ENCODE assay signal across 8 cellular contexts in the genomic region with DNA sequence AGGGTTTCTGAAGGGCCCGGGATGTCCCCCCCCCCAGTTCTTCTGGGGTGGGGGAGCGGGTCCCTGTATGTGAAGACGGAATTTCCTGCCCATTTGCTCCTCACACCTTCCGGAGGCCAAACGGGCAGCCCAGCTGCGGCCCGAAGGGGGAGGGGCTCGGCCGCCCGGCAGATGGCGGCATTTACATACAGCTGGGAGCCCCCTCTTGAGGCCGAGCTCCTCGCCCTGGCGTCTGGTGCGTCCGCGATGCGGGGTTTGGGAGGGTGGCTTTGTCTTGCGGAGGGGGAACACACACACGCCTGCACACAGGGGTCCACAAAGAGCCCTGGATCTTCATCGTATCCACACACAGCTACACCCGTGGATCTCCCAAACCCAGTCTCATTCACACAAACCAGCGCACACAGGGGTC. TPM values are rescaled to one million over a fixed set of nuclear protein-coding genes. Genes with fewer than 3 reads are reported as not detected.
DNase-seq lines count a peak whose midpoint lies in the region; ATAC-seq, FAIRE-seq and TF ChIP-seq lines count a peak whose summit lies in the region.

No MANE protein-coding gene starts in this region.

- peaks cover 20% of the 10 kb centered on the region for H3K4me1 ChIP-seq in CD4-positive, CD25-positive, alpha-beta regulatory T cell (ENCODE audit: control insufficient read depth, insufficient read depth, low read length, poor library complexity, severe bottlenecking)
- peaks cover 9% of the 10 kb centered on the region for H3K4me1 ChIP-seq in keratinocyte (ENCODE audit: control insufficient read depth, extremely low read depth, insufficient read depth, low read length)
- H3K4me1 ChIP-seq in transverse colon, result peaks cover 15 to 22% (median 20%) of the 10 kb centered on the region in 4 donors

- H3K27ac Mint-ChIP-seq in CD4-positive, CD25-positive, alpha-beta regulatory T cell, result peak overlapping the region in 1 of 3 donors; percentile 28
- H3K27ac Mint-ChIP-seq in activated naive CD8-positive, alpha-beta T cell treated with anti-CD3 and anti-CD28 coated beads, Interleukin-2, amount 10 ng/mL, durations not matched to agents 7 days and 5 days, result no peak overlapping the region

- TF ChIP-seq EP300 in transverse colon (IDR thresholded peaks at IDR 0.05; ENCODE audit: low read depth), result no peak

- peaks cover 57% of the 10 kb centered on the region for H3K27me3 Mint-ChIP-seq in CD4-positive, CD25-positive, alpha-beta regulatory T cell
- H3K27me3 Mint-ChIP-seq in activated naive CD8-positive, alpha-beta T cell treated with anti-CD3 and anti-CD28 coated beads, Interleukin-2, amount 10 ng/mL, durations not matched to agents 7 days and 5 days, result peaks cover 56% of the 10 kb centered on the region

- H3K4me2 ChIP-seq in keratinocyte (ENCODE audit: control insufficient read depth, extremely low read depth, insufficient read depth, low read depth, low read length), result peak overlapping the region; percentile 79

- no peaks in the 10 kb centered on the region for H3K36me3 ChIP-seq in CD4-positive, CD25-positive, alpha-beta regulatory T cell (ENCODE audit: control insufficient read depth, insufficient read depth, low read length)
- H3K36me3 ChIP-seq in keratinocyte (ENCODE audit: control insufficient read depth in 2 of 2, extremely low read depth in 1 of 2, insufficient read depth in 2 of 2, low read length in 2 of 2) (no peaks in the 10 kb centered on the region), transverse colon (no peaks in the 10 kb centered on the region)

- H3K4me1 Mint-ChIP-seq in CD4-positive, CD25-positive, alpha-beta regulatory T cell, result peaks cover 4 to 20% (median 11%) of the 10 kb centered on the region in 4 donors
- H3K4me1 Mint-ChIP-seq in activated naive CD8-positive, alpha-beta T cell treated with anti-CD3 and anti-CD28 coated beads, Interleukin-2, amount 10 ng/mL, durations not matched to agents 7 days and 5 days, result peaks cover 14% of the 10 kb centered on the region

- no peak overlapping the region for H3K9ac ChIP-seq in keratinocyte (ENCODE audit: control insufficient read depth, extremely low read depth, insufficient read depth, low read length)

- dilution Hi-C loops in keratinocyte (cut with MboI; ENCODE audit: extremely low pct_ligation_motif_present, low sequenced_read_pairs), result no loop called here

- FAIRE-seq in keratinocyte (lab: Jason Lieb, UNC), result no peak

- WGBS in transverse colon (ENCODE audit: low coverage in 1 of 2), 2 donors, result 0 to 1% methylated on average over 13 to 21 of the region's 23 CpGs

- H3K27ac ChIP-seq in CD4-positive, CD25-positive, alpha-beta regulatory T cell (ENCODE audit: insufficient read depth, low read length, poor library complexity, severe bottlenecking), result no peak overlapping the region
- no peak overlapping the region for H3K27ac ChIP-seq in keratinocyte (ENCODE audit: control insufficient read depth, insufficient read depth, low read length)
- H3K27ac ChIP-seq in transverse colon, result no peak overlapping the region

- H3K9me3 ChIP-seq in CD4-positive, CD25-positive, alpha-beta regulatory T cell (ENCODE audit: control insufficient read depth in 2 of 2, low read length in 2 of 2), result no peaks in the 10 kb centered on the region
- no peaks in the 10 kb centered on the region for H3K9me3 ChIP-seq in keratinocyte (ENCODE audit: control insufficient read depth, low read depth, low read length)
- no peaks in the 10 kb centered on the region for H3K9me3 ChIP-seq in transverse colon

- no peaks in the 10 kb centered on the region for H3K79me2 ChIP-seq in keratinocyte (ENCODE audit: control insufficient read depth, insufficient read depth, low read length)

- peak overlapping the region; percentile 13 for H3K4me3 ChIP-seq in CD4-positive, CD25-positive, alpha-beta regulatory T cell (ENCODE audit: low read depth, low read length)
- peak overlapping the region in 1 of 3 experiments; percentile 33 for H3K4me3 ChIP-seq in keratinocyte (ENCODE audit: control insufficient read depth in 2 of 3, extremely low read depth in 1 of 3, insufficient read depth in 2 of 3, low read depth in 1 of 3, low read length in 3 of 3)
- peak overlapping the region in 2 of 4 donors; percentile 6 to 23 for H3K4me3 ChIP-seq in transverse colon

- POLR2A ChIA-PET in activated naive CD8-positive, alpha-beta T cell treated with anti-CD3 and anti-CD28 coated beads, Interleukin-2, amount 10 ng/mL, durations not matched to agents 7 days and 5 days (lab: Charles Lee), result interaction anchor here (1.6 to 1.8 kb wide), 3 partner anchors 35 to 62 kb away, joined by 3 to 7 read pairs (median 4); partner anchors contain the start of genes EID2B and RPS16

- in situ Hi-C loops in transverse colon (cut with MboI; ENCODE audit: low pct_ligation_motif_present in 1 of 4, low pct_unique_long_range_greater_than_20kb in 1 of 4, low sequenced_read_pairs in 3 of 4), result no loop called here

- TF ChIP-seq CTCF in keratinocyte (optimal IDR thresholded peaks at IDR 0.05 in 1 of 3, IDR thresholded peaks at IDR 0.05 in 1 of 3, conservative IDR thresholded peaks at IDR 0.05 in 1 of 3; ENCODE audit: extremely low read depth in 1 of 3, insufficient read depth in 2 of 3, low read length in 3 of 3) (peak; percentile 13 to 53 (median 20)), transverse colon (IDR thresholded peaks at IDR 0.05) (peak in 2 of 5 experiments; percentile 17 to 21)

- peak overlapping the region; percentile 49 for H2AFZ ChIP-seq in keratinocyte (ENCODE audit: control insufficient read depth, low read length)

- H3K4me3 Mint-ChIP-seq in CD4-positive, CD25-positive, alpha-beta regulatory T cell, result peak overlapping the region in 2 of 4 donors; percentile 40 to 73
- peak overlapping the region; percentile 60 for H3K4me3 Mint-ChIP-seq in activated naive CD8-positive, alpha-beta T cell treated with anti-CD3 and anti-CD28 coated beads, Interleukin-2, amount 10 ng/mL, durations not matched to agents 7 days and 5 days

- peaks cover 0 to 2% (median 0%) of the 10 kb centered on the region in 7 donors for H3K9me3 Mint-ChIP-seq in CD4-positive, CD25-positive, alpha-beta regulatory T cell
- H3K9me3 Mint-ChIP-seq in activated naive CD8-positive, alpha-beta T cell treated with anti-CD3 and anti-CD28 coated beads, Interleukin-2, amount 10 ng/mL, durations not matched to agents 7 days and 5 days, result no peaks in the 10 kb centered on the region

- ATAC-seq in CD4-positive, CD25-positive, alpha-beta regulatory T cell (ENCODE audit: low read depth in 2 of 2), result no peak
- no peak for ATAC-seq in activated naive CD8-positive, alpha-beta T cell treated with anti-CD3 and anti-CD28 coated beads, Interleukin-2, amount 10 ng/mL, durations not matched to agents 7 days and 5 days (ENCODE audit: low read depth)

- no peaks in the 10 kb centered on the region for H3K9me1 ChIP-seq in keratinocyte (ENCODE audit: control insufficient read depth, extremely low read depth, insufficient read depth, low read length)

- no peak for TF ChIP-seq POLR2A in transverse colon (IDR thresholded peaks at IDR 0.05)

- no peak for DNase-seq in CD4-positive, CD25-positive, alpha-beta regulatory T cell
- DNase-seq in HCEC 1CT (peak; percentile 13), NCI-H524 (lab: John Stamatoyannopoulos, UW) (peak; percentile 97 to 98), keratinocyte (ENCODE audit: low read depth, low spot score) (no peak), transverse colon (peak; percentile 49), NCI-H226 (no peak), occipital lobe (lab: John Stamatoyannopoulos, UW) (no peak)
- no peak for DNase-seq in activated naive CD8-positive, alpha-beta T cell treated with anti-CD3 and anti-CD28 coated beads, Interleukin-2, amount 10 ng/mL, durations not matched to agents 7 days and 5 days

- intact Hi-C loops in transverse colon (cut with DNase I; ENCODE audit: low total_unique reads), result no loop called here

- peaks cover 2% of the 10 kb centered on the region for H3K36me3 Mint-ChIP-seq in CD4-positive, CD25-positive, alpha-beta regulatory T cell
- peaks cover under 1% of the 10 kb centered on the region for H3K36me3 Mint-ChIP-seq in activated naive CD8-positive, alpha-beta T cell treated with anti-CD3 and anti-CD28 coated beads, Interleukin-2, amount 10 ng/mL, durations not matched to agents 7 days and 5 days

- no peaks in the 10 kb centered on the region for H4K20me1 ChIP-seq in keratinocyte (ENCODE audit: control insufficient read depth, extremely low read depth, insufficient read depth, low read length)

- H3K27me3 ChIP-seq in CD4-positive, CD25-positive, alpha-beta regulatory T cell (ENCODE audit: control insufficient read depth, insufficient read depth, low read length), result peaks cover 19% of the 10 kb centered on the region
- H3K27me3 ChIP-seq in keratinocyte (ENCODE audit: control insufficient read depth, extremely low read depth, insufficient read depth, low read length) (peaks cover 37% of the 10 kb centered on the region), transverse colon (peaks cover 68% of the 10 kb centered on the region)

RNA-seq across cellular contexts. Expression of gene DLL3, which starts 0.9 kb away (rescaled TPM):
- 0.17 TPM for total RNA-seq in CD4-positive, CD25-positive, alpha-beta regulatory T cell
- under 1 TPM in 1 of 4 donors, not detected in 3; 0.13 TPM for polyA plus RNA-seq in CD4-positive, CD25-positive, alpha-beta regulatory T cell
- total RNA-seq in activated naive CD8-positive, alpha-beta T cell treated with anti-CD3 and anti-CD28 coated beads, Interleukin-2, amount 10 ng/mL, durations not matched to agents 7 days and 5 days, result under 1 TPM; 0.19 to 0.23 TPM
- 0.80 to 1.1 TPM (median 0.89 TPM) in 3 replicates for polyA plus RNA-seq in keratinocyte
- polyA plus RNA-seq in keratinocyte (2011; ENCODE audit: low read depth), result not detected
- polyA plus RNA-seq in keratinocyte (2011; cell fraction: cytosol; rRNA removed), result 0.64 and 1.1 TPM in 2 replicates
- polyA plus RNA-seq in keratinocyte (2011; cell fraction: nucleus; rRNA removed), result 0.27 and 0.37 TPM in 2 replicates
- polyA plus RNA-seq in keratinocyte (2012; ENCODE audit: low replicate concordance), result 0.41 and 1.3 TPM in 2 replicates
- polyA minus RNA-seq in keratinocyte, result 0.20 to 0.43 TPM in 2 of 3 replicates, not detected in the other
- polyA minus RNA-seq in keratinocyte (2011; cell fraction: cytosol; rRNA and poly(A)+ RNA removed), result not detected
- polyA minus RNA-seq in keratinocyte (2011; cell fraction: nucleus; rRNA and poly(A)+ RNA removed), result not detected in 2 replicates
- not detected for total RNA-seq in transverse colon
- 15.8 TPM for total RNA-seq in occipital lobe

RNA-seq across cellular contexts. Expression of gene SELENOV, which starts 17.1 kb away (rescaled TPM):
- not detected for total RNA-seq in CD4-positive, CD25-positive, alpha-beta regulatory T cell
- not detected for polyA plus RNA-seq in CD4-positive, CD25-positive, alpha-beta regulatory T cell
- not detected for total RNA-seq in activated naive CD8-positive, alpha-beta T cell treated with anti-CD3 and anti-CD28 coated beads, Interleukin-2, amount 10 ng/mL, durations not matched to agents 7 days and 5 days
- polyA plus RNA-seq in keratinocyte, result not detected in 3 replicates
- not detected for polyA plus RNA-seq in keratinocyte (2011; ENCODE audit: low read depth)
- not detected in 2 replicates for polyA plus RNA-seq in keratinocyte (2011; cell fraction: cytosol; rRNA removed)
- polyA plus RNA-seq in keratinocyte (2011; cell fraction: nucleus; rRNA removed), result not detected in 2 replicates
- not detected in 2 replicates for polyA plus RNA-seq in keratinocyte (2012; ENCODE audit: low replicate concordance)
- polyA minus RNA-seq in keratinocyte, result not detected in 3 replicates
- polyA minus RNA-seq in keratinocyte (2011; cell fraction: cytosol; rRNA and poly(A)+ RNA removed), result not detected
- polyA minus RNA-seq in keratinocyte (2011; cell fraction: nucleus; rRNA and poly(A)+ RNA removed), result not detected in 2 replicates
- total RNA-seq in transverse colon, result not detected
- total RNA-seq in occipital lobe, result not detected

RNA-seq across cellular contexts. Expression of gene TIMM50, which starts 17.2 kb away (rescaled TPM):
- total RNA-seq in CD4-positive, CD25-positive, alpha-beta regulatory T cell, result 45.3 TPM
- polyA plus RNA-seq in CD4-positive, CD25-positive, alpha-beta regulatory T cell, result 10 to 100 TPM; 35.4 to 47.4 (median 40.2) TPM
- 10 to 100 TPM; 42.8 to 46.8 TPM for total RNA-seq in activated naive CD8-positive, alpha-beta T cell treated with anti-CD3 and anti-CD28 coated beads, Interleukin-2, amount 10 ng/mL, durations not matched to agents 7 days and 5 days
- 71.6 to 91.5 TPM (median 85.5 TPM) in 3 replicates for polyA plus RNA-seq in keratinocyte
- 70.1 TPM for polyA plus RNA-seq in keratinocyte (2011; ENCODE audit: low read depth)
- 59.6 and 76.9 TPM in 2 replicates for polyA plus RNA-seq in keratinocyte (2011; cell fraction: cytosol; rRNA removed)
- 70.9 and 76.6 TPM in 2 replicates for polyA plus RNA-seq in keratinocyte (2011; cell fraction: nucleus; rRNA removed)
- polyA plus RNA-seq in keratinocyte (2012; ENCODE audit: low replicate concordance), result 68.5 and 89.8 TPM in 2 replicates
- polyA minus RNA-seq in keratinocyte, result 68.9 to 130 TPM (median 90.1 TPM) in 3 replicates
- 89.6 TPM for polyA minus RNA-seq in keratinocyte (2011; cell fraction: cytosol; rRNA and poly(A)+ RNA removed)
- polyA minus RNA-seq in keratinocyte (2011; cell fraction: nucleus; rRNA and poly(A)+ RNA removed), result 30.5 and 51.5 TPM in 2 replicates
- total RNA-seq in transverse colon, result 10 to 100 TPM; 21.7 to 54.0 (median 33.5) TPM
- total RNA-seq in occipital lobe, result 39.6 TPM

RNA-seq across cellular contexts. Expression of gene EID2B, which starts 34.8 kb away (rescaled TPM):
- total RNA-seq in CD4-positive, CD25-positive, alpha-beta regulatory T cell, result 4.8 TPM
- 10 to 100 TPM in 3 of 4 donors, 1 to 10 TPM in 1; 7.3 to 11.3 (median 10.3) TPM for polyA plus RNA-seq in CD4-positive, CD25-positive, alpha-beta regulatory T cell
- 1 to 10 TPM; 6.3 to 7.0 TPM for total RNA-seq in activated naive CD8-positive, alpha-beta T cell treated with anti-CD3 and anti-CD28 coated beads, Interleukin-2, amount 10 ng/mL, durations not matched to agents 7 days and 5 days
- polyA plus RNA-seq in keratinocyte, result 1.1 to 1.9 TPM (median 1.2 TPM) in 3 replicates
- 0.19 TPM for polyA plus RNA-seq in keratinocyte (2011; ENCODE audit: low read depth)
- polyA plus RNA-seq in keratinocyte (2011; cell fraction: cytosol; rRNA removed), result 1.1 and 1.3 TPM in 2 replicates
- polyA plus RNA-seq in keratinocyte (2011; cell fraction: nucleus; rRNA removed), result 1.1 and 1.2 TPM in 2 replicates
- 0.52 and 1.7 TPM in 2 replicates for polyA plus RNA-seq in keratinocyte (2012; ENCODE audit: low replicate concordance)
- 0.13 to 0.23 TPM in 2 of 3 replicates, not detected in the other for polyA minus RNA-seq in keratinocyte
- not detected for polyA minus RNA-seq in keratinocyte (2011; cell fraction: cytosol; rRNA and poly(A)+ RNA removed)
- 0.21 and 0.39 TPM in 2 replicates for polyA minus RNA-seq in keratinocyte (2011; cell fraction: nucleus; rRNA and poly(A)+ RNA removed)
- total RNA-seq in transverse colon (1 to 10 TPM in 3 of 4 donors, under 1 TPM in 1; 1.00 to 1.5 (median 1.3) TPM), occipital lobe (18.9 TPM)

RNA-seq across cellular contexts. Expression of gene EID2, which starts 42.1 kb away (rescaled TPM):
- total RNA-seq in CD4-positive, CD25-positive, alpha-beta regulatory T cell, result 13.1 TPM
- 10 to 100 TPM; 20.2 to 32.7 (median 23.8) TPM for polyA plus RNA-seq in CD4-positive, CD25-positive, alpha-beta regulatory T cell
- total RNA-seq in activated naive CD8-positive, alpha-beta T cell treated with anti-CD3 and anti-CD28 coated beads, Interleukin-2, amount 10 ng/mL, durations not matched to agents 7 days and 5 days, result 10 to 100 TPM; 17.5 to 20.7 TPM
- 9.5 to 12.9 TPM (median 9.6 TPM) in 3 replicates for polyA plus RNA-seq in keratinocyte
- polyA plus RNA-seq in keratinocyte (2011; ENCODE audit: low read depth), result 9.9 TPM
- 7.8 and 9.3 TPM in 2 replicates for polyA plus RNA-seq in keratinocyte (2011; cell fraction: cytosol; rRNA removed)
- 7.8 and 9.6 TPM in 2 replicates for polyA plus RNA-seq in keratinocyte (2011; cell fraction: nucleus; rRNA removed)
- 10.2 and 17.0 TPM in 2 replicates for polyA plus RNA-seq in keratinocyte (2012; ENCODE audit: low replicate concordance)
- 2.0 to 4.3 TPM (median 3.7 TPM) in 3 replicates for polyA minus RNA-seq in keratinocyte
- polyA minus RNA-seq in keratinocyte (2011; cell fraction: cytosol; rRNA and poly(A)+ RNA removed), result 4.0 TPM
- 2.2 and 3.5 TPM in 2 replicates for polyA minus RNA-seq in keratinocyte (2011; cell fraction: nucleus; rRNA and poly(A)+ RNA removed)
- total RNA-seq in transverse colon (1 to 10 TPM; 7.5 to 10.0 (median 8.1) TPM), occipital lobe (26.4 TPM)

Comparison
In these comparisons a context has a peak if more than half of its experiments do, and no peak if none do; other contexts are left out.
1. DNase-seq: peak in HCEC 1CT (single experiment), NCI-H524 (2 of 2) and transverse colon (single experiment); none in CD4-positive, CD25-positive, alpha-beta regulatory T cell (0 of 3), activated naive CD8-positive, alpha-beta T cell treated with anti-CD3 and anti-CD28 coated beads, Interleukin-2, amount 10 ng/mL, durations not matched to agents 7 days and 5 days (single experiment), keratinocyte (single experiment), NCI-H226 (single experiment) and occipital lobe (single experiment).
2. RNA of gene DLL3, which starts 0.9 kb away (total RNA-seq): 15.8 TPM in occipital lobe (single experiment); 0.19 to 0.23 TPM in activated naive CD8-positive, alpha-beta T cell treated with anti-CD3 and anti-CD28 coated beads, Interleukin-2, amount 10 ng/mL, durations not matched to agents 7 days and 5 days, 0.17 TPM in CD4-positive, CD25-positive, alpha-beta regulatory T cell (single experiment) and not detected in transverse colon; every median in the first group is over 10 times any median in the second.